ENCODE assay signal across 1 cellular context in the genomic region with DNA sequence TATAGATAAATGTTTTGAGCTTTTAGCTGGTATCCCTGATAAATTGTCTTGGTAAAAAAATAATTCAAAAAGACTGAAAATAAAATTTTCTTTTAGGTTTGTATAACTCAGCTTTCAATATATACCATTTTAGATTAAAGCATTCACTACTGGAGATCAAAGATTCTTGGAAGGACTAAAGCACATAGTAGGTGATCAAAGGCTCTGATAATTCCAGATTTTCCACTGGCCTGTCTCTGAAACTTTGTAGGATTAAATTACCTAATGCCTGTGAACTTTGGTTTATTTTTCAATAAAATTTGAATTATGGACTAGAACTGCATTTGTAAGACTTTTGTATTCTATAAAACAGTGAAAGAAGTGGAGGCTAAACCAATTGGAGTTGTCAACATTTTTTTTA.
TF ChIP-seq lines count a peak whose summit lies in the region.

No MANE protein-coding gene starts in this region.

TF ChIP-seq in IMR-90, 13 proteins besides CTCF, POLR2A, EP300 and RAD21:
- TF ChIP-seq MAZ (IDR thresholded peaks at IDR 0.05; ENCODE audit: borderline replicate concordance, low read depth, low read length) (no peak), NFE2L2 (IDR thresholded peaks at IDR 0.05; ENCODE audit: low read depth, low read length) (no peak), RFX5 (IDR thresholded peaks at IDR 0.05; ENCODE audit: low read depth, low read length) (no peak), RCOR1 (IDR thresholded peaks at IDR 0.05; ENCODE audit: insufficient replicate concordance, low read length) (no peak), BHLHE40 (IDR thresholded peaks at IDR 0.05; ENCODE audit: low read depth, low read length) (no peak), SMC3 (IDR thresholded peaks at IDR 0.05; ENCODE audit: low read depth, low read length) (no peak), FOS (IDR thresholded peaks at IDR 0.05; ENCODE audit: low read depth, low read length) (no peak), MXI1 (IDR thresholded peaks at IDR 0.05; ENCODE audit: borderline replicate concordance, low read depth, low read length) (no peak)
- TF ChIP-seq, protein P1, sequence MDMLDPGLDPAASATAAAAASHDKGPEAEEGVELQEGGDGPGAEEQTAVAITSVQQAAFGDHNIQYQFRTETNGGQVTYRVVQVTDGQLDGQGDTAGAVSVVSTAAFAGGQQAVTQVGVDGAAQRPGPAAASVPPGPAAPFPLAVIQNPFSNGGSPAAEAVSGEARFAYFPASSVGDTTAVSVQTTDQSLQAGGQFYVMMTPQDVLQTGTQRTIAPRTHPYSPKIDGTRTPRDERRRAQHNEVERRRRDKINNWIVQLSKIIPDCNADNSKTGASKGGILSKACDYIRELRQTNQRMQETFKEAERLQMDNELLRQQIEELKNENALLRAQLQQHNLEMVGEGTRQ (IDR thresholded peaks at IDR 0.05; ENCODE audit: low read depth, low read length): no peak
